15 cellular contexts compared by ENCODE assay signal in the genomic region with DNA sequence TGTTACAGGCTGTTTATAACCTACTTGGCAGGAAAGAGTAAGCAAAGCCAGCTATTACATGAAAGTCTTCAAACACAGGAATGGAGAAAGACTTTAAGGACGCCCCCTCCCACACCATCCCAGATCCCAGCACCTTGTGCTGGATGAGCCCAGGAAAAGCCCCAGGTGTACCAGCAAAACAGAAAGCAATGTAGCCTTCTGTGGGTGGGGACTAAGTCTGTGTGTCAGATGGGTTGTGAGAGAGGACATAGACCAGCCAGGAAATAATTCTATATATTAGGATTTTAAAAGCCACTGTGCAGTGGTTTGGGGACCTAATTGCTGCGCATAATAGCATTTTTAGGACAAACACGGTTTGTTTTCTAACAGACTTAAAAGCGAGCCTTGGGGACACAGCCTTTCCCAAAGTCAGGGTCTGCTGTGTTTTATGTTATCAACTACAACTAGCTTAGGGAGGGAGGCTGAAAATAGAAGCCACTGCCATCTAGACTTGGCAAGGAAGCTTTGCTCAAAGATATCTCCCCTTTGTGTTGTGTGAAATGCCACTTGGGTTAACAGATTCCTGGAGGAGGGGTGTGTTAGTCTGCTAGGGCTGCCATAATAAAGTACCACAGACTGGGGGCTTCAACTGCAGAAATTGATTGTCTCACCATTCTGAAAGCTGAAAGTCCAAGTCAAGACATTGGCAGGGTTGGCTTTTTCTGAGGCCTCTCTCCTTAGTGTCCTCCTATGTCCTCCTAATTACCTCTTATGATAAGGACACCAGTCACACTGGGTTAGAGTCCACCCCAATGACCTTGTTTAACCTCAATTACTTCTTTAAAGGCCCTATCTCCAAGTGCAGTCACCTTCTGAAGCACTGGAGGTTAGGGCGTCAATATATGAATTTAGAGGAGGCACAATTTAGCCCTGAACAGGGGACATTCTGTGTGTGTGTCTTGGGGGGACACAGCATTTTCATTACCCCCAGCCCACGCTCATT. TPM values are rescaled to one million over a fixed set of nuclear protein-coding genes. Genes with fewer than 3 reads are reported as not detected.
A peak's percentile ranks its signal among the peaks of the same experiment; 100 is the strongest.
DNase-seq lines count a peak whose midpoint lies in the region; ATAC-seq, FAIRE-seq and TF ChIP-seq lines count a peak whose summit lies in the region.
"Had no signal": no experiment of that assay in that cellular context is flagged by ENCODE, and none has a peak within 500 bp of the region (broad histone marks: within the 10 kb centered on the region; RNA-seq: fewer than 3 reads in every experiment).

No MANE protein-coding gene starts in this region.

- H3K36me3 ChIP-seq in K562 (ENCODE audit: control insufficient read depth, insufficient read depth, low read length): no peaks in the 10 kb centered on the region
- no peaks in the 10 kb centered on the region for H3K36me3 ChIP-seq in gastrocnemius medialis
- H3K36me3 ChIP-seq: BLaER1 treated with 17β-estradiol and CSF1 and Interleukin-3, amounts not matched to agents 10 nM and 100 nM had no signal

- H4K20me1 ChIP-seq in K562 (replicated peaks; ENCODE audit: control insufficient read depth, insufficient read depth, low read length): 0 out of 2 replicates have a peak, but pooled peaks cover 7% of the 10 kb centered on the region
- H4K20me1 ChIP-seq: BLaER1 treated with 17β-estradiol and CSF1 and Interleukin-3, amounts not matched to agents 10 nM and 100 nM had no signal

- intact Hi-C loops in K562 (cut with micrococcal nuclease) (no loop called here), Right ventricle myocardium superior (cut with DNase I) (loop anchor here (10.0 kb wide), 1 partner anchor 137 kb away; no protein-coding TSS in a partner anchor), left ventricle myocardium superior (cut with micrococcal nuclease) (no loop called here), gastrocnemius medialis (cut with DNase I; ENCODE audit: low total_unique reads) (no loop called here)

- in situ Hi-C loops in K562 (cut with MboI): no loop called here
- in situ Hi-C loops in gastrocnemius medialis (cut with MboI; ENCODE audit: low sequenced_read_pairs in 4 of 4): no loop called here

- 2% methylated on average over 6 of the region's 6 CpGs for whole genome bisulfite sequencing in K562 (ENCODE audit: insufficient coverage, low coverage, missing lambda C conversion rate)

- TF ChIP-seq CTCF in K562 (IDR thresholded peaks at IDR 0.05 in 2 of 3, conservative IDR thresholded peaks at IDR 0.05 in 1 of 3; ENCODE audit: insufficient read depth in 2 of 3, low read depth in 1 of 3, low read length in 3 of 3) (no peak), gastrocnemius medialis (IDR thresholded peaks at IDR 0.05 in 4 of 5, conservative IDR thresholded peaks at IDR 0.05 in 1 of 5) (no peak), foreskin keratinocyte (conservative IDR thresholded peaks at IDR 0.05) (no peak)

- BruUV-seq in K562 (replicated peaks; lab: Mats Ljungman, UMichigan): no TSS peak

- no peak overlapping the region for H3K4me2 ChIP-seq in K562 (ENCODE audit: insufficient read depth, low read length)
- H3K4me2 ChIP-seq: BLaER1 treated with 17β-estradiol and CSF1 and Interleukin-3, amounts not matched to agents 10 nM and 100 nM had no signal

- H3K4me1 ChIP-seq in K562 (replicated peaks in 1 of 2; ENCODE audit: control insufficient read depth in 2 of 2, insufficient read depth in 2 of 2, low read length in 2 of 2): no peaks in the 10 kb centered on the region
- H3K4me1 ChIP-seq in gastrocnemius medialis: peaks cover 8 to 13% of the 10 kb centered on the region in 2 donors
- H3K4me1 ChIP-seq in foreskin keratinocyte: no peaks in the 10 kb centered on the region
- H3K4me1 ChIP-seq: BLaER1 treated with 17β-estradiol and CSF1 and Interleukin-3, amounts not matched to agents 10 nM and 100 nM had no signal

- no peaks in the 10 kb centered on the region for H3K9me3 ChIP-seq in K562 (replicated peaks; ENCODE audit: control insufficient read depth, insufficient read depth, low read depth, low read length)
- no peaks in the 10 kb centered on the region for H3K9me3 ChIP-seq in gastrocnemius medialis
- H3K9me3 ChIP-seq: BLaER1 treated with 17β-estradiol and CSF1 and Interleukin-3, amounts not matched to agents 10 nM and 100 nM had no signal

- H3K9ac ChIP-seq in K562 (ENCODE audit: insufficient read depth in 1 of 2, low read depth in 2 of 2, low read length in 2 of 2): no peak overlapping the region
- H3K9ac ChIP-seq: BLaER1 treated with 17β-estradiol and CSF1 and Interleukin-3, amounts not matched to agents 10 nM and 100 nM had no signal

- no peak for TF ChIP-seq RAD21 in K562 (CRISPR knock-in tag; conservative IDR thresholded peaks at IDR 0.05 in 1 of 2, IDR thresholded peaks at IDR 0.05 in 1 of 2)

- H3K27ac ChIP-seq in K562 (ENCODE audit: extremely low read depth, low read depth, low read length): no peak overlapping the region
- H3K27ac ChIP-seq in gastrocnemius medialis: peak overlapping the region; percentile 59 to 73 (median 70)
- H3K27ac ChIP-seq in foreskin keratinocyte: no peak overlapping the region
- H3K27ac ChIP-seq: BLaER1 treated with 17β-estradiol and CSF1 and Interleukin-3, amounts not matched to agents 10 nM and 100 nM had no signal

- no peak for TF ChIP-seq EP300 in K562 (IDR thresholded peaks at IDR 0.05; ENCODE audit: low read length)

- no peaks in the 10 kb centered on the region for H3K79me2 ChIP-seq in K562 (ENCODE audit: control insufficient read depth, insufficient read depth, low read length)

- H3K27me3 ChIP-seq in K562 (ENCODE audit: control insufficient read depth in 2 of 2, insufficient read depth in 2 of 2, low read length in 2 of 2): peaks cover 20 to 42% of the 10 kb centered on the region in 2 experiments
- no peaks in the 10 kb centered on the region for H3K27me3 ChIP-seq in gastrocnemius medialis
- peaks cover 7% of the 10 kb centered on the region for H3K27me3 ChIP-seq in foreskin keratinocyte
- H3K27me3 ChIP-seq: BLaER1 treated with 17β-estradiol and CSF1 and Interleukin-3, amounts not matched to agents 10 nM and 100 nM had no signal

- no peaks in the 10 kb centered on the region for H3K9me1 ChIP-seq in K562 (ENCODE audit: control insufficient read depth, insufficient read depth, low read length)

- CTCF ChIA-PET in K562 (lab: Yijun Ruan, JAX; ENCODE audit: low intra/inter-chr PET ratio): no interaction called here

- TF ChIP-seq POLR2A in K562 (conservative IDR thresholded peaks at IDR 0.05) (no peak), gastrocnemius medialis (IDR thresholded peaks at IDR 0.05) (no peak)

- no peak overlapping the region for H2AFZ ChIP-seq in K562 (ENCODE audit: low read depth, low read length)

- POLR2A ChIA-PET in K562 (lab: Yijun Ruan, JAX): interaction anchor here (0.6 to 1.9 kb wide), 4 partner anchors 8 to 151 kb away, joined by 4 to 7 read pairs (median 5); no protein-coding TSS in a partner anchor

- DNase-seq in K562 (ENCODE audit: extremely low read depth in 1 of 4, low spot score in 3 of 4): no peak
- DNase-seq in Right ventricle myocardium superior: no peak
- DNase-seq in left ventricle myocardium superior: no peak
- no peak for DNase-seq in gastrocnemius medialis
- DNase-seq in foreskin keratinocyte: no peak
- DNase-seq in DMS79 treated with DMSO at 0.1 percent for 48 hours (lab: John Stamatoyannopoulos, UW): no peak
- DNase-seq: ACHN; CD4-positive, CD25-positive, alpha-beta regulatory T cell; DMS53; GOT3; H9; IMR-90 had no signal

- H3K4me3 ChIP-seq in K562 (no peak overlapping the region), gastrocnemius medialis (no peak overlapping the region)
- H3K4me3 ChIP-seq: BLaER1 treated with 17β-estradiol and CSF1 and Interleukin-3, amounts not matched to agents 10 nM and 100 nM had no signal

- ATAC-seq in K562 (no peak), Right ventricle myocardium superior (ENCODE audit: poor library complexity) (peak; percentile 82), left ventricle myocardium superior (peak; percentile 83), gastrocnemius medialis (no peak), foreskin keratinocyte (no peak), HG03135 (IDR thresholded peaks at IDR 0.05; ENCODE audit: unreplicated experiment) (no peak)

- no peak for FAIRE-seq in K562 (lab: Jason Lieb, UNC)

RNA-seq across cellular contexts. Expression of a gene that starts 17.2 kb away (rescaled TPM):
- total RNA-seq in K562 (2011; cell fraction: chromatin; rRNA removed; ENCODE audit: low replicate concordance): not detected in 2 replicates
- 0.13 TPM in 1 of 2 replicates, not detected in the other for total RNA-seq in K562 (2011; cell fraction: nucleolus; rRNA removed)
- total RNA-seq in K562 (2011; cell fraction: nucleoplasm; rRNA removed): 0.15 TPM in 1 of 2 replicates, not detected in the other
- total RNA-seq in K562 (2014; rRNA removed) (not detected in 2 replicates), K562 (2014; rRNA removed; fragmentation: Illumina TruSeq; extraction: Trizol) (not detected in 2 replicates), K562 (2015; rRNA removed; fragmentation: Illumina TruSeq; extraction: Trizol) (not detected in 2 replicates), K562 (2021) (not detected in 2 replicates), Right ventricle myocardium superior (22.8 TPM), left ventricle myocardium superior (22.1 TPM), gastrocnemius medialis (100 to 1,000 TPM in 1 of 4 donors, 10 to 100 TPM in 3; 48.8 to 150 (median 67.0) TPM), foreskin keratinocyte (not detected in 2 replicates)
- polyA plus RNA-seq in K562 (2011; rRNA removed) (not detected in 2 replicates), K562 (2014; fragmentation: Illumina TruSeq; extraction: Trizol) (not detected in 2 replicates), K562 (2014; fragmentation: Nextera tagmentation; extraction: Ambion mirVana) (not detected), K562 (2014; rRNA removed) (not detected in 2 replicates), foreskin keratinocyte (not detected in 2 replicates)
- polyA plus RNA-seq in K562 (2011; cell fraction: cytosol; rRNA removed): not detected in 2 replicates
- 0.03 TPM in 1 of 2 replicates, not detected in the other for polyA plus RNA-seq in K562 (2011; cell fraction: nucleus; rRNA removed)
- polyA plus RNA-seq in K562 (2012): 0.01 TPM in 1 of 2 replicates, not detected in the other
- polyA minus RNA-seq in K562 (2011; rRNA and poly(A)+ RNA removed): not detected in 2 replicates
- polyA minus RNA-seq in K562 (2011; cell fraction: cytosol; rRNA and poly(A)+ RNA removed): not detected in 2 replicates
- not detected in 2 replicates for polyA minus RNA-seq in K562 (2011; cell fraction: nucleus; rRNA and poly(A)+ RNA removed)
- total RNA-seq: CD4-positive, CD25-positive, alpha-beta regulatory T cell; HT-29; IMR-90 had no signal
- polyA plus RNA-seq: CD4-positive, CD25-positive, alpha-beta regulatory T cell; IMR-90 had no signal

RNA-seq across cellular contexts. Expression of a gene that starts 53.2 kb away (rescaled TPM):
- 44.1 and 73.3 TPM in 2 replicates for total RNA-seq in K562 (2011; cell fraction: chromatin; rRNA removed; ENCODE audit: low replicate concordance)
- total RNA-seq in K562 (2011; cell fraction: nucleolus; rRNA removed): 38.2 and 47.2 TPM in 2 replicates
- total RNA-seq in K562 (2011; cell fraction: nucleoplasm; rRNA removed): 43.8 and 50.4 TPM in 2 replicates
- 36.1 and 51.0 TPM in 2 replicates for total RNA-seq in K562 (2014; rRNA removed)
- total RNA-seq in K562 (2014; rRNA removed; fragmentation: Illumina TruSeq; extraction: Trizol): 23.8 and 25.7 TPM in 2 replicates
- total RNA-seq in K562 (2015; rRNA removed; fragmentation: Illumina TruSeq; extraction: Trizol): 28.4 and 33.6 TPM in 2 replicates
- 52.0 and 62.3 TPM in 2 replicates for total RNA-seq in K562 (2021)
- polyA plus RNA-seq in K562 (2011; rRNA removed): 49.9 and 58.8 TPM in 2 replicates
- 51.3 and 58.8 TPM in 2 replicates for polyA plus RNA-seq in K562 (2011; cell fraction: cytosol; rRNA removed)
- polyA plus RNA-seq in K562 (2011; cell fraction: nucleus; rRNA removed): 70.4 and 86.1 TPM in 2 replicates
- 68.1 and 71.4 TPM in 2 replicates for polyA plus RNA-seq in K562 (2012)
- 60.6 and 72.2 TPM in 2 replicates for polyA plus RNA-seq in K562 (2014; fragmentation: Illumina TruSeq; extraction: Trizol)
- 10 to 100 TPM; 45.0 to 72.5 TPM for polyA plus RNA-seq in K562 (2014; fragmentation: Nextera tagmentation; extraction: Ambion mirVana)
- 78.5 and 83.4 TPM in 2 replicates for polyA plus RNA-seq in K562 (2014; rRNA removed)
- 18.9 and 20.4 TPM in 2 replicates for polyA minus RNA-seq in K562 (2011; rRNA and poly(A)+ RNA removed)
- polyA minus RNA-seq in K562 (2011; cell fraction: cytosol; rRNA and poly(A)+ RNA removed): 11.6 and 15.7 TPM in 2 replicates
- 41.7 and 72.9 TPM in 2 replicates for polyA minus RNA-seq in K562 (2011; cell fraction: nucleus; rRNA and poly(A)+ RNA removed)
- total RNA-seq in Right ventricle myocardium superior: 30.9 TPM
- total RNA-seq in left ventricle myocardium superior: 29.2 TPM
- total RNA-seq in gastrocnemius medialis: 10 to 100 TPM; 15.9 to 37.5 (median 32.2) TPM
- total RNA-seq in foreskin keratinocyte: 21.5 and 22.8 TPM in 2 replicates
- 45.7 and 46.7 TPM in 2 replicates for polyA plus RNA-seq in foreskin keratinocyte

Comparison
In these comparisons a context has a peak if more than half of its experiments do, and no peak if none do; other contexts are left out.
1. ATAC-seq: peak in Right ventricle myocardium superior (single experiment) and left ventricle myocardium superior (single experiment); none in K562 (single experiment), gastrocnemius medialis (0 of 2), foreskin keratinocyte (single experiment) and HG03135 (single experiment).
2. H3K27ac ChIP-seq: peak in gastrocnemius medialis (4 of 4); none in K562 (single experiment) and foreskin keratinocyte (single experiment).
3. RNA of a gene that starts 17.2 kb away (total RNA-seq): 48.8 to 150 TPM in gastrocnemius medialis, 22.8 TPM in Right ventricle myocardium superior (single experiment) and 22.1 TPM in left ventricle myocardium superior (single experiment); 0.13 to 0.15 TPM in K562 and not detected in foreskin keratinocyte; every median in the first group is over 10 times any median in the second.